ENCODE assay signal across 30 cellular contexts in genomic region chr22:46465793-46466192, GRCh38.
DNase-seq lines count a peak whose midpoint lies in the region; ATAC-seq and TF ChIP-seq lines count a peak whose summit lies in the region.
"Had no signal": no experiment of that assay in that cellular context is flagged by ENCODE, and none has a peak within 500 bp of the region (broad histone marks: within the 10 kb centered on the region; RNA-seq: fewer than 3 reads in every experiment).

No MANE protein-coding gene starts in this region.

- no peak overlapping the region for H4K91ac ChIP-seq in trophoblast cell (ENCODE audit: low read depth, low read length)

- CTCF ChIA-PET in RWPE1 (lab: Yijun Ruan, JAX), result no interaction called here
- CTCF ChIA-PET in activated CD4-positive, alpha-beta T cell treated with anti-CD3 and anti-CD28 coated beads for 36 hours (lab: Charles Lee), result no interaction called here

- H3K9me3 ChIP-seq in right lobe of liver (no peaks in the 10 kb centered on the region), trophoblast cell (ENCODE audit: insufficient read depth, low read depth, low read length) (no peaks in the 10 kb centered on the region)
- H3K9me3 ChIP-seq: esophagus squamous epithelium, heart right ventricle, tibial nerve had no signal

- no peak overlapping the region for H2AFZ ChIP-seq in trophoblast cell (ENCODE audit: insufficient read depth, low read length, poor library complexity)

- peaks cover 2% of the 10 kb centered on the region for H3K27me3 Mint-ChIP-seq in activated CD4-positive, alpha-beta T cell treated with anti-CD3 and anti-CD28 coated beads for 36 hours
- H3K27me3 Mint-ChIP-seq: activated CD8-positive, alpha-beta T cell treated with anti-CD3 and anti-CD28 coated beads for 36 hours had no signal

- H3K9ac ChIP-seq in trophoblast cell (ENCODE audit: low read length), result no peak overlapping the region

- H3K4me1 ChIP-seq in right lobe of liver (no peaks in the 10 kb centered on the region), trophoblast cell (ENCODE audit: control insufficient read depth in 1 of 2, insufficient read depth in 2 of 2, low read length in 2 of 2) (peaks cover 7 to 9% of the 10 kb centered on the region in 2 experiments)
- H3K4me1 ChIP-seq: tibial nerve had no signal

- H3K27ac ChIP-seq in RWPE1 (peak overlapping the region; percentile 97), right lobe of liver (no peak overlapping the region), trophoblast cell (ENCODE audit: low read depth, low read length) (no peak overlapping the region)
- H3K27ac ChIP-seq: C4-2B, heart right ventricle, tibial nerve had no signal

- H3K9me3 Mint-ChIP-seq in activated CD4-positive, alpha-beta T cell treated with anti-CD3 and anti-CD28 coated beads for 36 hours (ENCODE audit: low read depth), result no peaks in the 10 kb centered on the region
- H3K9me3 Mint-ChIP-seq: activated CD8-positive, alpha-beta T cell treated with anti-CD3 and anti-CD28 coated beads for 36 hours; activated naive CD8-positive, alpha-beta T cell treated with anti-CD3 and anti-CD28 coated beads for 36 hours; stimulated activated naive CD8-positive, alpha-beta T cell treated with anti-CD3 and anti-CD28 coated beads, Interleukin-15, amount 100 ng/mL, for 72 hours had no signal

- H3K18ac ChIP-seq in trophoblast cell (ENCODE audit: low read length), result no peak overlapping the region

- H4K12ac ChIP-seq in trophoblast cell (ENCODE audit: low read depth, low read length), result no peak overlapping the region

- H3K23ac ChIP-seq in trophoblast cell (ENCODE audit: low read length), result no peak overlapping the region

- H2BK120ac ChIP-seq in trophoblast cell (ENCODE audit: insufficient read depth, low read length, poor library complexity), result no peak overlapping the region

- ATAC-seq in right lobe of liver, result peak in 3 of 4 donors; percentile 18 to 41 (median 36)
- ATAC-seq in GM21381 (IDR thresholded peaks at IDR 0.05; ENCODE audit: unreplicated experiment), result no peak
- no peak for ATAC-seq in HG02642 (IDR thresholded peaks at IDR 0.05; ENCODE audit: poor library complexity, unreplicated experiment)
- no peak for ATAC-seq in activated CD4-positive, alpha-beta T cell treated with anti-CD3 and anti-CD28 coated beads for 36 hours
- ATAC-seq: activated CD4-positive, CD25-positive, alpha-beta regulatory T cell treated with anti-CD3 and anti-CD28 coated beads, Interleukin-2, amount 50 U/mL, for 24 hours; activated CD8-positive, alpha-beta T cell treated with anti-CD3 and anti-CD28 coated beads for 36 hours; stimulated activated naive CD8-positive, alpha-beta T cell treated with anti-CD3 and anti-CD28 coated beads, Interleukin-15, amount 100 ng/mL, for 72 hours had no signal

- no peak for TF ChIP-seq POLR2A in right lobe of liver (IDR thresholded peaks at IDR 0.05)

- H4K8ac ChIP-seq in trophoblast cell (ENCODE audit: low read depth, low read length), result no peak overlapping the region

- H3K4me1 Mint-ChIP-seq in activated CD4-positive, alpha-beta T cell treated with anti-CD3 and anti-CD28 coated beads for 36 hours, result peaks cover 7% of the 10 kb centered on the region
- H3K4me1 Mint-ChIP-seq: stimulated activated naive CD8-positive, alpha-beta T cell treated with anti-CD3 and anti-CD28 coated beads, Interleukin-15, amount 100 ng/mL, for 72 hours had no signal

- DNase-seq in COLO668 (lab: John Stamatoyannopoulos, UW; ENCODE audit: unreplicated experiment) (peak; percentile 40), RWPE1 (ENCODE audit: low spot score) (no peak), right lobe of liver (no peak), trophoblast cell (no peak), SKM-1 treated with dmso at 0.1 percent for 144 hours (lab: John Stamatoyannopoulos, UW; ENCODE audit: unreplicated experiment) (no peak)
- no peak for DNase-seq in activated CD4-positive, alpha-beta T cell treated with anti-CD3 and anti-CD28 coated beads for 36 hours
- DNase-seq: activated CD8-positive, alpha-beta T cell treated with anti-CD3 and anti-CD28 coated beads for 36 hours; activated naive CD8-positive, alpha-beta T cell treated with anti-CD3 and anti-CD28 coated beads for 36 hours; activated T-cell treated with anti-CD3 and anti-CD28 coated beads for 4 hours; central memory CD4-positive, alpha-beta T cell; dermis blood vessel endothelial cell; esophagus squamous epithelium; foreskin melanocyte; GOT3; IMR-90; NCI-H1048; NCI-H187; NCI-H526 treated with DMSO at 0.1 percent for 48 hours; occipital lobe; retina; stimulated activated CD4-positive, alpha-beta T cell treated with anti-CD3 and anti-CD28 coated beads, Interleukin-1b, Interleukin-23, amount 100 ng/mL, for 48 hours; stimulated activated CD8-positive, alpha-beta memory T cell treated with anti-CD3 and anti-CD28 coated beads, Interleukin-4, amount 100 ng/mL, for 48 hours; stimulated activated naive CD8-positive, alpha-beta T cell treated with anti-CD3 and anti-CD28 coated beads, Interleukin-15, amount 100 ng/mL, for 72 hours had no signal

- no peak overlapping the region for H3K14ac ChIP-seq in trophoblast cell (ENCODE audit: low read length)

- H3K4me2 ChIP-seq in trophoblast cell (ENCODE audit: low read length), result no peak overlapping the region
- H3K4me2 ChIP-seq: smooth muscle cell had no signal

- H3K4me3 ChIP-seq in right lobe of liver (no peak overlapping the region), trophoblast cell (ENCODE audit: low read depth, low read length) (no peak overlapping the region)
- H3K4me3 ChIP-seq: esophagus squamous epithelium, heart right ventricle, smooth muscle cell, tibial nerve had no signal

- H2AK5ac ChIP-seq in trophoblast cell (ENCODE audit: low read length), result no peak overlapping the region

- H3K27me3 ChIP-seq in right lobe of liver, result no peaks in the 10 kb centered on the region
- H3K27me3 ChIP-seq in trophoblast cell (ENCODE audit: insufficient read depth, low read length), result no peaks in the 10 kb centered on the region

- H3K4me3 Mint-ChIP-seq in activated CD4-positive, alpha-beta T cell treated with anti-CD3 and anti-CD28 coated beads for 36 hours, result no peak overlapping the region
- H3K4me3 Mint-ChIP-seq: activated CD8-positive, alpha-beta T cell treated with anti-CD3 and anti-CD28 coated beads for 36 hours; activated naive CD8-positive, alpha-beta T cell treated with anti-CD3 and anti-CD28 coated beads for 36 hours; stimulated activated naive CD8-positive, alpha-beta T cell treated with anti-CD3 and anti-CD28 coated beads, Interleukin-15, amount 100 ng/mL, for 72 hours had no signal

- POLR2A ChIA-PET in RWPE1 (lab: Yijun Ruan, JAX; ENCODE audit: low non-redundant PET), result no interaction called here
- POLR2A ChIA-PET in activated CD4-positive, alpha-beta T cell treated with anti-CD3 and anti-CD28 coated beads for 36 hours (lab: Charles Lee), result no interaction called here

- no peaks in the 10 kb centered on the region for H3K79me2 ChIP-seq in trophoblast cell (ENCODE audit: control insufficient read depth, insufficient read depth, low read length, poor library complexity)

- H3K36me3 ChIP-seq in right lobe of liver, result no peaks in the 10 kb centered on the region
- peaks cover 8 to 9% of the 10 kb centered on the region in 2 experiments for H3K36me3 ChIP-seq in trophoblast cell (ENCODE audit: control insufficient read depth in 1 of 2, insufficient read depth in 2 of 2, low read length in 2 of 2)
- H3K36me3 ChIP-seq: heart right ventricle, tibial nerve had no signal

- no peak for TF ChIP-seq CTCF in RWPE1 (conservative IDR thresholded peaks at IDR 0.05; ENCODE audit: low read depth)
- TF ChIP-seq CTCF in right lobe of liver (IDR thresholded peaks at IDR 0.05), result no peak

- no peaks in the 10 kb centered on the region for H3K36me3 Mint-ChIP-seq in activated CD4-positive, alpha-beta T cell treated with anti-CD3 and anti-CD28 coated beads for 36 hours (ENCODE audit: low read depth)
- H3K36me3 Mint-ChIP-seq: activated naive CD8-positive, alpha-beta T cell treated with anti-CD3 and anti-CD28 coated beads for 36 hours had no signal

- 32% methylated on average over 6 of the region's 12 CpGs for WGBS in right lobe of liver (ENCODE audit: insufficient coverage, low coverage, low lambda C conversion rate, missing lambda C conversion rate)
- no CpG with 5 or more reads among the region's 12 CpGs for WGBS in trophoblast cell (ENCODE audit: extremely low coverage, insufficient coverage, insufficient read length)

- H2BK12ac ChIP-seq in trophoblast cell (ENCODE audit: low read length), result peak overlapping the region; percentile 29

- H3K4ac ChIP-seq in trophoblast cell (ENCODE audit: low read depth, low read length), result no peak overlapping the region

- no peak overlapping the region for H2BK5ac ChIP-seq in trophoblast cell (ENCODE audit: low read depth, low read length, poor library complexity)

- H3K27ac Mint-ChIP-seq in activated CD4-positive, alpha-beta T cell treated with anti-CD3 and anti-CD28 coated beads for 36 hours, result no peak overlapping the region
- H3K27ac Mint-ChIP-seq: activated CD8-positive, alpha-beta T cell treated with anti-CD3 and anti-CD28 coated beads for 36 hours; activated naive CD8-positive, alpha-beta T cell treated with anti-CD3 and anti-CD28 coated beads for 36 hours; stimulated activated naive CD8-positive, alpha-beta T cell treated with anti-CD3 and anti-CD28 coated beads, Interleukin-15, amount 100 ng/mL, for 72 hours had no signal

- no peaks in the 10 kb centered on the region for H3K79me1 ChIP-seq in trophoblast cell (ENCODE audit: low read length)

- intact Hi-C loops in right lobe of liver (cut with DNase I), result no loop called here
- intact Hi-C loops in activated CD4-positive, alpha-beta T cell treated with anti-CD3 and anti-CD28 coated beads for 36 hours (cut with DNase I, micrococcal nuclease), result no loop called here

Comparison
In these comparisons a context has a peak if more than half of its experiments do, and no peak if none do; other contexts are left out.
1. ATAC-seq: peak in right lobe of liver (3 of 4); none in GM21381 (single experiment), HG02642 (single experiment) and activated CD4-positive, alpha-beta T cell treated with anti-CD3 and anti-CD28 coated beads for 36 hours (single experiment).